In the genomic region with DNA sequence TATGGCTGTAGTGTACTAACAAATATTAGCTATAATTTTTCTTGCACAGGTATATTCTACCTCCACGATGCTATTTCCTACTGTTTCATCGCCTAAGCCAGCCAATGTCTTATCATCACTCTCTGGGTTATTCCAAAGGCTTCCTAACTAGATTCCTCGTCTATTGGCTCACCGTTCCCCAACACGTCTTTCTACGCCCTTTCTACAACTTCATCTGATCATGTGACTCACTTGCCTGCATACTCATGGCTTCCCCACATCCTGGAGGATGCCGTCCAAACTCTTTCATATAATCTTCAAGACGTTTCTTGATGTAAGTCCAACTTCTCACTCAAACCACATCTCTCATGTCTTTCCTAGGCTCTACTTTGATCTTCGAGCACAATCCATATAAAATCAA, we compare ENCODE assay signal across 23 cellular contexts.
DNase-seq lines count a peak whose midpoint lies in the region; ATAC-seq, FAIRE-seq and TF ChIP-seq lines count a peak whose summit lies in the region.
"Had no signal": no experiment of that assay in that cellular context is flagged by ENCODE, and none has a peak within 500 bp of the region (broad histone marks: within the 10 kb centered on the region; RNA-seq: fewer than 3 reads in every experiment).

No MANE protein-coding gene starts in this region.

- no peak overlapping the region for H2AFZ ChIP-seq in IMR-90 (replicated peaks; ENCODE audit: low read length, poor library complexity)
- peak overlapping the region; percentile 28 for H2AFZ ChIP-seq in osteoblast (ENCODE audit: low read length)

- no peak overlapping the region for H2AK9ac ChIP-seq in IMR-90 (replicated peaks; ENCODE audit: low read depth, low read length, poor library complexity)

- DNase-seq in AG09309 (ENCODE audit: low read depth) (peak; percentile 41), IMR-90 (peak; percentile 85), bronchial epithelial cell (ENCODE audit: low read depth) (peak; percentile 60), osteoblast (ENCODE audit: insufficient read length, low spot score, missing footprints) (peak; percentile 66), G401 (ENCODE audit: low spot score) (no peak), DMS 273 treated with DMSO at 0.1 percent for 48 hours (lab: John Stamatoyannopoulos, UW) (no peak)
- DNase-seq: activated CD4-positive, alpha-beta T cell treated with anti-CD3 and anti-CD28 coated beads, Interleukin-2, amount 50 U/mL, for 1 hour; activated CD8-positive, alpha-beta memory T cell treated with anti-CD3 and anti-CD28 coated beads, Interleukin-2, amount 10 ng/mL, durations not matched to agents 7 days and 5 days; activated naive CD4-positive, alpha-beta T cell treated with anti-CD3 and anti-CD28 coated beads, Interleukin-2, amount 10 ng/mL, durations not matched to agents 7 days and 5 days; amniotic stem cell; CD4-positive, alpha-beta memory T cell; DMS153; hypothalamus; left ventricle myocardium inferior; naive B cell; NCI-H1105 treated with DMSO at 0.1 percent for 48 hours; NCI-H2029; NCI-H446; nucleus accumbens; small intestine; stimulated activated CD4-positive, alpha-beta T cell treated with anti-CD3 and anti-CD28 coated beads, Interleukin-1b, Interleukin-23, amount 100 ng/mL, for 48 hours; substantia nigra had no signal

- peak overlapping the region; percentile 52 to 81 for H4K8ac ChIP-seq in IMR-90 (ENCODE audit: low read depth in 2 of 2, low read length in 2 of 2)

- peak overlapping the region; percentile 95 for H3K18ac ChIP-seq in IMR-90 (ENCODE audit: low read depth, low read length)

- H2BK15ac ChIP-seq in IMR-90 (ENCODE audit: low read depth, low read length), result 0 out of 3 replicates have a peak overlapping the region, but pooled peaks have one; percentile 5

- H3K36me3 ChIP-seq in IMR-90 (ENCODE audit: control insufficient read depth, insufficient read depth, low read length) (no peaks in the 10 kb centered on the region), bronchial epithelial cell (ENCODE audit: control insufficient read depth, insufficient read depth, low read length) (no peaks in the 10 kb centered on the region), osteoblast (ENCODE audit: insufficient read depth, low read length) (no peaks in the 10 kb centered on the region)
- H3K36me3 ChIP-seq: left ventricle myocardium inferior had no signal

- ATAC-seq in IMR-90 (ENCODE audit: low read depth) (peak; percentile 24; the same call in 1 of the 2 replicates), HG02588 (IDR thresholded peaks at IDR 0.05; ENCODE audit: unreplicated experiment) (no peak)
- ATAC-seq: activated CD8-positive, alpha-beta memory T cell treated with anti-CD3 and anti-CD28 coated beads, Interleukin-2, amount 10 ng/mL, durations not matched to agents 7 days and 5 days had no signal

- H4K91ac ChIP-seq in IMR-90 (ENCODE audit: insufficient read depth, low read depth, low read length), result no peak overlapping the region

- H4K5ac ChIP-seq in IMR-90 (ENCODE audit: low read depth, low read length), result peak overlapping the region; percentile 92

- CTCF ChIA-PET in IMR-90 (lab: Yijun Ruan, JAX), result no interaction called here

- in situ Hi-C loops in IMR-90 (cut with MboI; ENCODE audit: low sequenced_read_pairs), result no loop called here
- in situ Hi-C loops in G401 (cut with HindIII; ENCODE audit: low sequenced_read_pairs), result no loop called here

- no peak overlapping the region; the same call in 1 of the 2 replicates for H3K4me2 ChIP-seq in IMR-90 (ENCODE audit: low read depth, low read length)
- peak overlapping the region; percentile 12 for H3K4me2 ChIP-seq in osteoblast (ENCODE audit: insufficient read depth, low read length)

- H3K27me3 ChIP-seq in IMR-90 (ENCODE audit: control insufficient read depth, insufficient read depth, low read length), result no peaks in the 10 kb centered on the region
- no peaks in the 10 kb centered on the region for H3K27me3 ChIP-seq in bronchial epithelial cell (ENCODE audit: control insufficient read depth, insufficient read depth, low read length)
- no peaks in the 10 kb centered on the region for H3K27me3 ChIP-seq in osteoblast (ENCODE audit: insufficient read depth, low read length)

- peak overlapping the region; percentile 57 for H2AK5ac ChIP-seq in IMR-90 (ENCODE audit: low read depth, low read length)

- no peak for TF ChIP-seq POLR2A in IMR-90 (IDR thresholded peaks at IDR 0.05; ENCODE audit: low read depth, low read length)

- no peak for FAIRE-seq in bronchial epithelial cell (lab: Jason Lieb, UNC)
- FAIRE-seq: small intestine had no signal

- H2BK120ac ChIP-seq in IMR-90 (ENCODE audit: low read depth, low read length), result peak overlapping the region; percentile 62; the same call in 1 of the 2 replicates

- H3K56ac ChIP-seq in IMR-90 (ENCODE audit: extremely low read depth, insufficient read depth, low read length), result no peak overlapping the region

- no peaks in the 10 kb centered on the region for H4K20me1 ChIP-seq in IMR-90 (ENCODE audit: insufficient read depth, low read length)
- H4K20me1 ChIP-seq in osteoblast (ENCODE audit: insufficient read depth, low read length), result no peaks in the 10 kb centered on the region

- peak overlapping the region; percentile 20 for H2BK5ac ChIP-seq in IMR-90 (ENCODE audit: low read depth, low read length, poor library complexity, severe bottlenecking)

- peak overlapping the region; percentile 34; the same call in 1 of the 2 replicates for H3K4ac ChIP-seq in IMR-90 (ENCODE audit: low read depth, low read length)

- no TSS peak for BruUV-seq in IMR-90 (replicated peaks; lab: Mats Ljungman, UMichigan)

- H3K14ac ChIP-seq in IMR-90 (replicated peaks; ENCODE audit: low read depth, low read length), result no peak overlapping the region

- H3K9me3 ChIP-seq in IMR-90 (ENCODE audit: control insufficient read depth, insufficient read depth, low read length) (no peaks in the 10 kb centered on the region), osteoblast (ENCODE audit: low read depth, low read length) (no peaks in the 10 kb centered on the region)
- H3K9me3 ChIP-seq: left ventricle myocardium inferior had no signal

- intact Hi-C loops in IMR-90 (cut with micrococcal nuclease), result loop anchor here (5.0 kb wide), 1 partner anchor 105 kb away; no protein-coding TSS in a partner anchor

- no peak for TF ChIP-seq RAD21 in IMR-90 (IDR thresholded peaks at IDR 0.05; ENCODE audit: low read length)

- no peaks in the 10 kb centered on the region for H3K9me1 ChIP-seq in IMR-90 (ENCODE audit: insufficient read depth, low read length)

- H3K79me2 ChIP-seq in osteoblast (ENCODE audit: insufficient read depth, low read length), result no peaks in the 10 kb centered on the region

- TF ChIP-seq CTCF in AG09309 (IDR thresholded peaks at IDR 0.05; ENCODE audit: control insufficient read depth, insufficient read depth, low read depth, low read length, missing control alignments) (no peak), IMR-90 (conservative IDR thresholded peaks at IDR 0.05; ENCODE audit: low read depth, low read length) (no peak), bronchial epithelial cell (IDR thresholded peaks at IDR 0.05; ENCODE audit: insufficient read depth, low read length, severe bottlenecking) (no peak), osteoblast (IDR thresholded peaks at IDR 0.05; ENCODE audit: extremely low read depth, low read depth, low read length) (no peak)

- H3K27ac ChIP-seq in IMR-90 (ENCODE audit: insufficient read depth, low read length) (0 out of 2 replicates have a peak overlapping the region, but pooled peaks have one; percentile 42), osteoblast (ENCODE audit: low read depth, low read length) (peak overlapping the region; percentile 92)
- H3K27ac ChIP-seq: left ventricle myocardium inferior had no signal

- dilution Hi-C loops in IMR-90 (cut with HindIII; ENCODE audit: low sequenced_read_pairs, unreplicated experiment), result no loop called here

- no peak overlapping the region for H3K23ac ChIP-seq in IMR-90 (ENCODE audit: low read depth, low read length)

- H3K4me3 ChIP-seq in AG09309 (ENCODE audit: control insufficient read depth, low read depth, low read length) (no peak overlapping the region), IMR-90 (ENCODE audit: insufficient read depth, low read depth, low read length) (no peak overlapping the region), bronchial epithelial cell (ENCODE audit: low read depth, low read length) (no peak overlapping the region), osteoblast (ENCODE audit: insufficient read depth, low read length) (no peak overlapping the region)
- H3K4me3 ChIP-seq: left ventricle myocardium inferior had no signal

- H3K9ac ChIP-seq in IMR-90 (ENCODE audit: low read depth, low read length), result no peak overlapping the region

- H2BK20ac ChIP-seq in IMR-90 (ENCODE audit: low read depth, low read length), result peak overlapping the region; percentile 16

- POLR2A ChIA-PET in IMR-90 (lab: Charles Lee; ENCODE audit: unreplicated experiment), result no interaction called here

- 47% methylated on average over 7 of the region's 9 CpGs; no CpG with 5 or more reads in 1 of the 2 experiments for WGBS in IMR-90 (ENCODE audit: extremely low coverage in 2 of 2, insufficient read length in 1 of 2), 2 experiments

- H3K4me1 ChIP-seq in IMR-90 (ENCODE audit: control insufficient read depth, insufficient read depth, low read length) (peaks cover 10% of the 10 kb centered on the region), osteoblast (ENCODE audit: insufficient read depth, low read length) (peaks cover 23% of the 10 kb centered on the region)
- H3K4me1 ChIP-seq: left ventricle myocardium inferior had no signal

- no peaks in the 10 kb centered on the region for H3K79me1 ChIP-seq in IMR-90 (ENCODE audit: low read depth in 1 of 2, low read length in 2 of 2)

TF ChIP-seq in IMR-90, 13 proteins besides CTCF, POLR2A, EP300 and RAD21 (continues in another document):
- TF ChIP-seq, protein P1, sequence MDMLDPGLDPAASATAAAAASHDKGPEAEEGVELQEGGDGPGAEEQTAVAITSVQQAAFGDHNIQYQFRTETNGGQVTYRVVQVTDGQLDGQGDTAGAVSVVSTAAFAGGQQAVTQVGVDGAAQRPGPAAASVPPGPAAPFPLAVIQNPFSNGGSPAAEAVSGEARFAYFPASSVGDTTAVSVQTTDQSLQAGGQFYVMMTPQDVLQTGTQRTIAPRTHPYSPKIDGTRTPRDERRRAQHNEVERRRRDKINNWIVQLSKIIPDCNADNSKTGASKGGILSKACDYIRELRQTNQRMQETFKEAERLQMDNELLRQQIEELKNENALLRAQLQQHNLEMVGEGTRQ (IDR thresholded peaks at IDR 0.05; ENCODE audit: low read depth, low read length), result peak; percentile 75
- TF ChIP-seq MAZ (IDR thresholded peaks at IDR 0.05; ENCODE audit: borderline replicate concordance, low read depth, low read length), result no peak
- no peak for TF ChIP-seq SMC3 (IDR thresholded peaks at IDR 0.05; ENCODE audit: low read depth, low read length)
- no peak for TF ChIP-seq BHLHE40 (IDR thresholded peaks at IDR 0.05; ENCODE audit: low read depth, low read length)

Comparison
In these comparisons a context has a peak if more than half of its experiments do, and no peak if none do; other contexts are left out.
1. DNase-seq: peak in AG09309 (single experiment), IMR-90 (single experiment), bronchial epithelial cell (single experiment) and osteoblast (single experiment); none in G401 (single experiment) and DMS 273 treated with DMSO at 0.1 percent for 48 hours (single experiment).